1 cellular context compared by ENCODE assay signal in the genomic region with DNA sequence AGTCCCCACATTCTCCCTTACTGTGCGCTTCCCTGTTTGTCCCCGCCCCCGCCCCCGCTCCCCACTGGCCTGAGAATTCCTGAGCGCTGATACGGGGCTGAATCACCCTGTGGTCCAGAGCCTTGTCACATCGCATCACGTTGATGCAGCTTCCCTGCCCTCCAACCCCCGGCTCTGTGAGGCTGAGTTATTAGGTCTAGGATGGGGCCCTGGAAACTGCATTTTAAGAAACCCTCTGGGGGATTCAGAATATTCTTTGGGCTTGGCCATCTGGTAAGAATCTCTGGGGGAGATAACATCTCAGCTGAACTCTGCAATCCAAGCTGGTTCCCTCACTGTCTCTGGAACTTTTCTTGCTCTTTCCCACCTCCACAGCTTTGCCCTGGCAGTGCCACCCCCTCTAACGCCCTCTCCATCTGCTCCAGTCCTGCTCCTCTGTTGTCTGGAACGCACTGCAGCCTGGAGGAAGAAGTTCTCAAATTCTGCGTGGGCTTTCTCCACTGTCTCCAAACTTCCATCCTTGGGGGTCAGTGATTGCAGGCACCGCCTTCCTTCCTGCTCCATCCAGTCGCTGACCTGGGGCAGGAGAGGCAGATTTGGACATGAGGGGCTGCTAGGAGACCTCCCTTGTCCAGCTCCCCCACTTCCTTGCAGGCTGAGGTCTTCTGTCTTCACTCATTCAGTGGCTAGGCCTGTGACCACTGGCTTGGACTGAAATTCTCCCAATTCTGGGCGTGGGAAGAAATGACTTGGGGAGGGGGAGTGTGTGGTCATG.
A peak's percentile ranks its signal among the peaks of the same experiment; 100 is the strongest.
TF ChIP-seq lines count a peak whose summit lies in the region.

No MANE protein-coding gene starts in this region.

TF ChIP-seq in HepG2, 621 proteins besides CTCF, POLR2A, EP300 and RAD21:
- TF ChIP-seq FOSL2 (CRISPR knock-in tag; IDR thresholded peaks at IDR 0.05) (peak; percentile 60), ATF7 (IDR thresholded peaks at IDR 0.05) (no peak), ATF7 (CRISPR knock-in tag; IDR thresholded peaks at IDR 0.05) (0 out of 2 replicates have a peak, but pooled peaks have one; percentile 26), KLF9 (CRISPR knock-in tag; IDR thresholded peaks at IDR 0.05; ENCODE audit: low read depth) (no peak), REL (CRISPR knock-in tag; conservative IDR thresholded peaks at IDR 0.05) (no peak)
